Comparison of ENCODE assay signal across 8 cellular contexts in genomic region chr2:119659601-119660342, GRCh38. TPM values are rescaled to one million over a fixed set of nuclear protein-coding genes. Genes with fewer than 3 reads are reported as not detected.
DNase-seq lines count a peak whose midpoint lies in the region; ATAC-seq and TF ChIP-seq lines count a peak whose summit lies in the region.

No MANE protein-coding gene starts in this region.

- DNase-seq in COLO668 (lab: John Stamatoyannopoulos, UW; ENCODE audit: unreplicated experiment), result peak; percentile 45
- peak; percentile 50 for DNase-seq in H9
- peak; percentile 48 for DNase-seq in NOMO-1 treated with DMSO at 0.1 percent for 48 hours (lab: John Stamatoyannopoulos, UW; ENCODE audit: unreplicated experiment)
- DNase-seq in adrenal gland, result peak in 5 of 7 donors; percentile 46 to 70 (median 50)
- DNase-seq in immature natural killer cell, result peak; percentile 15 to 21 (median 20)
- peak in 1 of 2 donors; percentile 20 for DNase-seq in stimulated activated effector memory CD8-positive, alpha-beta T cell treated with anti-CD3 and anti-CD28 coated beads, Interleukin-12 subunit alpha, Interleukin-12 subunit beta, amount 100 ng/mL, for 72 hours (ENCODE audit: low spot score in 2 of 2)

- WGBS in H9 (ENCODE audit: extremely low coverage, insufficient read length, low lambda C conversion rate), result no CpG with 5 or more reads among the region's 8 CpGs
- 45 to 55% (median 51%) methylated on average over 8 of the region's 8 CpGs for WGBS in adrenal gland, 4 donors

- no peak overlapping the region for H2AFZ ChIP-seq in H9 (ENCODE audit: low read length)

- H3K27me3 Mint-ChIP-seq in H9 (ENCODE audit: low read depth) (peaks cover 7% of the 10 kb centered on the region), immature natural killer cell (ENCODE audit: low read depth in 3 of 3) (peaks cover 4 to 10% (median 8%) of the 10 kb centered on the region in 3 donors)

- H3K79me1 ChIP-seq in H9 (ENCODE audit: insufficient read depth, low read depth, low read length, poor library complexity, severe bottlenecking), result no peaks in the 10 kb centered on the region

- H2BK15ac ChIP-seq in H9 (ENCODE audit: low read depth, low read length), result no peak overlapping the region

- no peak overlapping the region for H2BK5ac ChIP-seq in H9 (ENCODE audit: insufficient read length, low read length)

- ATAC-seq in stimulated activated effector memory CD8-positive, alpha-beta T cell treated with anti-CD3 and anti-CD28 coated beads, Interleukin-12 subunit alpha, Interleukin-12 subunit beta, amount 100 ng/mL, for 72 hours, result no peak
- ATAC-seq in HG03039 (IDR thresholded peaks at IDR 0.05; ENCODE audit: unreplicated experiment), result no peak
- no peak for ATAC-seq in GM21390 (IDR thresholded peaks at IDR 0.05; ENCODE audit: unreplicated experiment)

- H3K36me3 ChIP-seq in adrenal gland (replicated peaks in 1 of 2), result no peaks in the 10 kb centered on the region

- no peak overlapping the region for H4K8ac ChIP-seq in H9 (replicated peaks; ENCODE audit: insufficient read length, low read depth, low read length)

- no peak overlapping the region for H3K14ac ChIP-seq in H9 (ENCODE audit: insufficient read depth, low read length)

- no peak overlapping the region for H2BK20ac ChIP-seq in H9 (ENCODE audit: low read depth, low read length, poor library complexity, severe bottlenecking)

- no peak overlapping the region for H3K56ac ChIP-seq in H9 (ENCODE audit: insufficient read length, low read depth, low read length)

- H3K79me2 ChIP-seq in H9 (ENCODE audit: insufficient read depth, low read length), result no peaks in the 10 kb centered on the region

- H3K27ac ChIP-seq in H9 (ENCODE audit: insufficient read length, low read depth, low read length), result no peak overlapping the region
- H3K27ac ChIP-seq in adrenal gland, result no peak overlapping the region

- H3K4me3 ChIP-seq in adrenal gland, result no peak overlapping the region

- H3K27ac Mint-ChIP-seq in H9 (no peak overlapping the region), immature natural killer cell (no peak overlapping the region)
- H3K27ac Mint-ChIP-seq in stimulated activated effector memory CD8-positive, alpha-beta T cell treated with anti-CD3 and anti-CD28 coated beads, Interleukin-12 subunit alpha, Interleukin-12 subunit beta, amount 100 ng/mL, for 72 hours, result peak overlapping the region; percentile 30

- H3K4me2 ChIP-seq in H9 (ENCODE audit: insufficient read depth, insufficient read length, low read length), result no peak overlapping the region

- H2AK5ac ChIP-seq in H9 (ENCODE audit: insufficient read length, low read length), result no peak overlapping the region

- H3K4ac ChIP-seq in H9 (ENCODE audit: low read depth, low read length), result no peak overlapping the region

- H3K36me3 Mint-ChIP-seq in H9 (ENCODE audit: insufficient read depth in 1 of 3, low read depth in 3 of 3) (no peaks in the 10 kb centered on the region), immature natural killer cell (no peaks in the 10 kb centered on the region)
- no peaks in the 10 kb centered on the region for H3K36me3 Mint-ChIP-seq in stimulated activated effector memory CD8-positive, alpha-beta T cell treated with anti-CD3 and anti-CD28 coated beads, Interleukin-12 subunit alpha, Interleukin-12 subunit beta, amount 100 ng/mL, for 72 hours

- no peaks in the 10 kb centered on the region for H3K23me2 ChIP-seq in H9 (ENCODE audit: insufficient read length, low read depth, low read length, poor library complexity, severe bottlenecking)

- no peak overlapping the region for H2BK12ac ChIP-seq in H9 (ENCODE audit: insufficient read length, low read depth, low read length)

- H4K91ac ChIP-seq in H9 (ENCODE audit: insufficient read length, low read depth, low read length), result no peak overlapping the region

- H3K9ac ChIP-seq in H9 (ENCODE audit: extremely low read depth, insufficient read length, low read length), result no peak overlapping the region

- no peak overlapping the region for H2BK120ac ChIP-seq in H9 (ENCODE audit: low read depth, low read length, poor library complexity, severe bottlenecking)

- H3K4me1 ChIP-seq in H9 (ENCODE audit: insufficient read depth, low read length) (no peaks in the 10 kb centered on the region), adrenal gland (replicated peaks in 1 of 2) (no peaks in the 10 kb centered on the region)

- no peak overlapping the region for H3T11ph ChIP-seq in H9 (ENCODE audit: low read length)

- no peaks in the 10 kb centered on the region; a peak in 1 of 5 replicates for H3K9me3 Mint-ChIP-seq in H9
- no peaks in the 10 kb centered on the region for H3K9me3 Mint-ChIP-seq in immature natural killer cell
- H3K9me3 Mint-ChIP-seq in stimulated activated effector memory CD8-positive, alpha-beta T cell treated with anti-CD3 and anti-CD28 coated beads, Interleukin-12 subunit alpha, Interleukin-12 subunit beta, amount 100 ng/mL, for 72 hours, result no peaks in the 10 kb centered on the region

- no peak for TF ChIP-seq POLR2A in adrenal gland (IDR thresholded peaks at IDR 0.05)

- H4K20me1 ChIP-seq in H9 (ENCODE audit: control insufficient read depth, insufficient read depth, insufficient read length), result no peaks in the 10 kb centered on the region

- H3K4me3 Mint-ChIP-seq in H9 (no peak overlapping the region), immature natural killer cell (no peak overlapping the region)
- no peak overlapping the region for H3K4me3 Mint-ChIP-seq in stimulated activated effector memory CD8-positive, alpha-beta T cell treated with anti-CD3 and anti-CD28 coated beads, Interleukin-12 subunit alpha, Interleukin-12 subunit beta, amount 100 ng/mL, for 72 hours

- H3K23ac ChIP-seq in H9 (ENCODE audit: insufficient read length, low read depth, low read length), result no peak overlapping the region

- H3K27me3 ChIP-seq in H9 (ENCODE audit: insufficient read depth, low read length), result no peaks in the 10 kb centered on the region; the same call in 1 of the 2 replicates
- no peaks in the 10 kb centered on the region for H3K27me3 ChIP-seq in adrenal gland

- peak; percentile 94 for TF ChIP-seq CTCF in H9 (conservative IDR thresholded peaks at IDR 0.05)
- TF ChIP-seq CTCF in adrenal gland (IDR thresholded peaks at IDR 0.05), result peak; percentile 76 to 93 (median 84)

- H4K5ac ChIP-seq in H9 (ENCODE audit: insufficient read length, low read depth, low read length), result no peak overlapping the region

- no peaks in the 10 kb centered on the region for H3K9me3 ChIP-seq in H9 (ENCODE audit: control insufficient read depth, low read depth, low read length)
- H3K9me3 ChIP-seq in adrenal gland (replicated peaks in 1 of 3), result no peaks in the 10 kb centered on the region

- H3K18ac ChIP-seq in H9 (ENCODE audit: insufficient read length, low read depth, low read length), result no peak overlapping the region

- no peaks in the 10 kb centered on the region for H3K4me1 Mint-ChIP-seq in H9
- peaks cover 10 to 11% of the 10 kb centered on the region in 2 donors for H3K4me1 Mint-ChIP-seq in immature natural killer cell
- peaks cover 18% of the 10 kb centered on the region for H3K4me1 Mint-ChIP-seq in stimulated activated effector memory CD8-positive, alpha-beta T cell treated with anti-CD3 and anti-CD28 coated beads, Interleukin-12 subunit alpha, Interleukin-12 subunit beta, amount 100 ng/mL, for 72 hours

- intact Hi-C loops in adrenal gland (cut with DNase I), result loop anchor here (5.0 to 10.0 kb wide), 4 partner anchors 135 to 255 kb away; partner anchors contain the start of gene SCTR (in 1 of the 2)

RNA-seq across cellular contexts. Expression of gene TMEM177, which starts 19.2 kb away (rescaled TPM):
- total RNA-seq in H9 (2021), result 26.4 and 28.4 TPM in 2 replicates
- total RNA-seq in adrenal gland, result 10 to 100 TPM in 5 of 8 donors, 1 to 10 TPM in 3; 3.8 to 16.4 (median 12.2) TPM
- polyA plus RNA-seq in adrenal gland, result 10 to 100 TPM in 1 of 3 donors, 1 to 10 TPM in 2; 3.9 to 14.4 (median 7.4) TPM
- 1 to 10 TPM; 2.8 to 7.3 (median 3.6) TPM for polyA plus RNA-seq in immature natural killer cell
